In the genomic region with DNA sequence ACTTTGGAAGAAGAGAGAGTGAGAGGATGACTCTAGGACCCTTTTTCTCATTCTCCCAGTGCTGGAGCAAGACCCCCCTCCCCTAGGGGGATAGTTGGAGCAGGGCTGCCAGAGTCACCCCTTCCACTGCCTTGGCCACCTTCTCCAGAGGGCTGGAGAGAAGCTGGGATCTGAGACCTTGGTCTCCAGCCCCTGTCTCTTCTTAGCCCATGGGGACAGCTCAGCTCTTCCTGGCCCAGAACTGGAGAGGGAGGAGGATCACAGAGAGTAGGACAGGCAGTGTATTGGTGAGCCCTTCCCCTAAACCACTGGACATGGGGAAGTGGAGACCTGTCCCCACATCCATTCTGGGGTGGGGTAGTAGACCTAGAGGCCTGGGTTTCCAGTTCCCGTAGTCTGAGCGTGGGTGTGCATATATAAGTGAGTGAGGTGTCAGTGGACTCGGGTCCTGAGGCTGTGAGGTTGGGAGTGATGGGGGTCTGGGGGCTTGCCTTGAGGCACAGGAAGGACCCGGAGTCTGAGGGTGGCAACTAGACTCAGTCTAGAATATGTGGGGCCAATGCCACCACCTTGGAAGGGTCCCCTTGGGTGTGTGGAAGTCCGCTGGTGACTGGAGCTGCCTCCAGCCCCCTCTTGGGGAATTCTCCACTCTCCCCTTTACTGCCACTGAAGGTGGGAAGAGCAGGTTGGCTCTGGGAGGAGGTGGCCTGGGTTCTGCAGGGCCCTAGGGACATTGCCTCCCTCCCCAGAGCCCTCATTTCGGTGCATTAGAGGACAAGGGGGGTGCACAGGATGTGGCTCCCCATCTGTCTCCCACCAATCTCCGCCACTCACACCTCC, we compare ENCODE assay signal across 10 cellular contexts. TPM values are rescaled to one million over a fixed set of nuclear protein-coding genes. Genes with fewer than 3 reads are reported as not detected.
DNase-seq lines count a peak whose midpoint lies in the region; ATAC-seq and TF ChIP-seq lines count a peak whose summit lies in the region.
"Had no signal": no experiment of that assay in that cellular context is flagged by ENCODE, and none has a peak within 500 bp of the region (broad histone marks: within the 10 kb centered on the region; RNA-seq: fewer than 3 reads in every experiment).

No MANE protein-coding gene starts in this region.

- no peaks in the 10 kb centered on the region for H3K9me3 Mint-ChIP-seq in activated T-helper 2 cell treated with anti-CD3 and anti-CD28 coated beads, Interferon-gamma antibody, Interleukin-2, Interleukin-4, amounts not matched to agents 10 μg/mL and 5 μg/mL and 100 μg/mL, durations not matched to agents 14 hours and 24 hours and 36 hours

- 11% methylated on average over 7 of the region's 7 CpGs for WGBS in right cardiac atrium

- H3K4me3 Mint-ChIP-seq in activated T-helper 2 cell treated with anti-CD3 and anti-CD28 coated beads, Interferon-gamma antibody, Interleukin-2, Interleukin-4, amounts not matched to agents 10 μg/mL and 5 μg/mL and 100 μg/mL, durations not matched to agents 14 hours and 24 hours and 36 hours (ENCODE audit: low read depth) = peak overlapping the region; percentile 5

- intact Hi-C loops in HCT116 (cut with micrococcal nuclease) = no loop called here
- intact Hi-C loops in activated T-helper 2 cell treated with anti-CD3 and anti-CD28 coated beads, Interferon-gamma antibody, Interleukin-2, Interleukin-4, amounts not matched to agents 10 μg/mL and 5 μg/mL and 100 μg/mL, durations not matched to agents 14 hours and 24 hours and 36 hours (cut with micrococcal nuclease) = loop anchor here (5.0 kb wide), 1 partner anchor 37 kb away; a partner anchor contains a TSS
- intact Hi-C loops in right cardiac atrium (cut with DNase I) = loop anchor here in 1 of 4 donors (5.0 kb wide), 1 partner anchor 32 kb away; no protein-coding TSS in a partner anchor

- H3K4me1 Mint-ChIP-seq in activated T-helper 2 cell treated with anti-CD3 and anti-CD28 coated beads, Interferon-gamma antibody, Interleukin-2, Interleukin-4, amounts not matched to agents 10 μg/mL and 5 μg/mL and 100 μg/mL, durations not matched to agents 14 hours and 24 hours and 36 hours (ENCODE audit: low read depth) = peaks cover 47% of the 10 kb centered on the region

- no peak for TF ChIP-seq RAD21 in HCT116 (IDR thresholded peaks at IDR 0.05; ENCODE audit: low read depth)

- H3K9me3 ChIP-seq in HCT116 (ENCODE audit: control insufficient read depth in 1 of 2, insufficient read depth in 1 of 2, low read depth in 1 of 2, low read length in 2 of 2) = no peaks in the 10 kb centered on the region
- H3K9me3 ChIP-seq in right cardiac atrium (ENCODE audit: control insufficient read depth, low read length) = no peaks in the 10 kb centered on the region

- H3K27me3 ChIP-seq in HCT116 (ENCODE audit: insufficient read depth, low read length) = no peaks in the 10 kb centered on the region
- no peaks in the 10 kb centered on the region for H3K27me3 ChIP-seq in right cardiac atrium (ENCODE audit: control insufficient read depth, insufficient read depth)

- H3K27ac Mint-ChIP-seq in activated T-helper 2 cell treated with anti-CD3 and anti-CD28 coated beads, Interferon-gamma antibody, Interleukin-2, Interleukin-4, amounts not matched to agents 10 μg/mL and 5 μg/mL and 100 μg/mL, durations not matched to agents 14 hours and 24 hours and 36 hours = no peak overlapping the region

- peak overlapping the region; percentile 82 for H3K4me2 ChIP-seq in HCT116 (ENCODE audit: low read length)

- H3K9ac ChIP-seq in HCT116 (ENCODE audit: low read length) = peak overlapping the region; percentile 62

- peaks cover 0 to 4% of the 10 kb centered on the region in 2 experiments; a peak in 2 of 4 replicates for H3K36me3 ChIP-seq in HCT116 (ENCODE audit: control insufficient read depth in 1 of 2, insufficient read depth in 2 of 2, low read length in 2 of 2)

- H3K4me3 ChIP-seq in HCT116 (replicated peaks in 1 of 2; ENCODE audit: low read depth in 1 of 2, low read length in 2 of 2) (peak overlapping the region; percentile 38 to 54), right cardiac atrium (ENCODE audit: low read length) (peak overlapping the region; percentile 89), skin epidermis (peak overlapping the region; percentile 26 to 67 (median 48))

- H3K27me3 Mint-ChIP-seq in activated T-helper 2 cell treated with anti-CD3 and anti-CD28 coated beads, Interferon-gamma antibody, Interleukin-2, Interleukin-4, amounts not matched to agents 10 μg/mL and 5 μg/mL and 100 μg/mL, durations not matched to agents 14 hours and 24 hours and 36 hours (ENCODE audit: low read depth) = no peaks in the 10 kb centered on the region

- TF ChIP-seq CTCF in HCT116 (IDR thresholded peaks at IDR 0.05 in 2 of 3, conservative IDR thresholded peaks at IDR 0.05 in 1 of 3; ENCODE audit: borderline replicate concordance in 1 of 3, insufficient read depth in 1 of 3, low read depth in 2 of 3, low read length in 2 of 3) = no peak

- CTCF ChIA-PET in HCT116 (lab: Charles Lee) = no interaction called here

- no peak for ATAC-seq in HCT116
- ATAC-seq in right cardiac atrium = peak; percentile 3 to 8
- no peak for ATAC-seq in GM21367 (IDR thresholded peaks at IDR 0.05; ENCODE audit: unreplicated experiment)

- no peak overlapping the region for H2AFZ ChIP-seq in HCT116 (ENCODE audit: low read depth, low read length, poor library complexity, severe bottlenecking)

- RAD21 ChIA-PET in HCT116 (lab: Charles Lee; ENCODE audit: low non-redundant PET in 1 of 2, low total read pairs in 2 of 2, uncharacterized antibody in 2 of 2, unreplicated experiment in 2 of 2) = no interaction called here

- H3K9me2 ChIP-seq in HCT116 (ENCODE audit: insufficient read depth) = no peaks in the 10 kb centered on the region

- no TSS peak for BruUV-seq in HCT116 (replicated peaks; lab: Mats Ljungman, UMichigan)

- H3K36me3 Mint-ChIP-seq in activated T-helper 2 cell treated with anti-CD3 and anti-CD28 coated beads, Interferon-gamma antibody, Interleukin-2, Interleukin-4, amounts not matched to agents 10 μg/mL and 5 μg/mL and 100 μg/mL, durations not matched to agents 14 hours and 24 hours and 36 hours (ENCODE audit: low read depth) = peaks cover 40% of the 10 kb centered on the region

- H3K27ac ChIP-seq in HCT116 (ENCODE audit: low read depth, low read length) (peak overlapping the region; percentile 58), right cardiac atrium (ENCODE audit: low read length) (peak overlapping the region; percentile 69), skin epidermis (peak overlapping the region; percentile 2 to 96 (median 85))

- POLR2A ChIA-PET in HCT116 (lab: Charles Lee) = interaction anchor here (0.6 kb wide), 1 partner anchor 238 kb away, joined by 3 read pairs; no protein-coding TSS in a partner anchor

- H3K4me1 ChIP-seq in HCT116 (ENCODE audit: control insufficient read depth in 1 of 2, insufficient read depth in 2 of 2, low read length in 2 of 2) (peaks cover 24 to 62% of the 10 kb centered on the region in 2 experiments), right cardiac atrium (ENCODE audit: control insufficient read depth, insufficient read depth, low read length) (peaks cover 34% of the 10 kb centered on the region)

- H4K20me1 ChIP-seq in HCT116 (ENCODE audit: insufficient read depth) = no peaks in the 10 kb centered on the region; the same call in 1 of the 2 replicates

- no peak for TF ChIP-seq POLR2A in HCT116 (IDR thresholded peaks at IDR 0.05; ENCODE audit: borderline replicate concordance, extremely low read depth, insufficient read depth, insufficient read length)

- peaks cover 74% of the 10 kb centered on the region for H3K79me2 ChIP-seq in HCT116 (ENCODE audit: insufficient read depth, low read length)

- no peak for DNase-seq in HCT116 (ENCODE audit: low read depth, low spot score)
- no peak for DNase-seq in activated T-helper 2 cell treated with anti-CD3 and anti-CD28 coated beads, Interferon-gamma antibody, Interleukin-2, Interleukin-4, amounts not matched to agents 10 μg/mL and 5 μg/mL and 100 μg/mL, durations not matched to agents 14 hours and 24 hours and 36 hours (ENCODE audit: low spot score)
- DNase-seq in right cardiac atrium = peak in 1 of 3 donors; percentile 55
- DNase-seq in epidermal melanocyte (ENCODE audit: insufficient read length, low spot score) = no peak
- no peak for DNase-seq in NOMO-1 treated with DMSO at 0.1 percent for 48 hours (lab: John Stamatoyannopoulos, UW; ENCODE audit: unreplicated experiment)
- no peak for DNase-seq in activated CD8-positive, alpha-beta memory T cell treated with anti-CD3 and anti-CD28 coated beads, Interleukin-2, amount 50 U/mL, for 4 hours

TF ChIP-seq in HCT116, 20 proteins besides CTCF, POLR2A, EP300 and RAD21:
- TF ChIP-seq YY1 (IDR thresholded peaks at IDR 0.05; ENCODE audit: extremely low read depth, insufficient replicate concordance, low read depth, low read length) (no peak), ELF1 (IDR thresholded peaks at IDR 0.05; ENCODE audit: borderline replicate concordance, low read depth) (no peak), CBX3 (IDR thresholded peaks at IDR 0.05; ENCODE audit: low read depth) (no peak), FOSL1 (IDR thresholded peaks at IDR 0.05; ENCODE audit: low read depth) (no peak), CEBPB (IDR thresholded peaks at IDR 0.05; ENCODE audit: low read depth) (no peak), EZH2 (IDR thresholded peaks at IDR 0.05) (no peak)
- TF ChIP-seq, protein P1, sequence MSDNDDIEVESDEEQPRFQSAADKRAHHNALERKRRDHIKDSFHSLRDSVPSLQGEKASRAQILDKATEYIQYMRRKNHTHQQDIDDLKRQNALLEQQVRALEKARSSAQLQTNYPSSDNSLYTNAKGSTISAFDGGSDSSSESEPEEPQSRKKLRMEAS (IDR thresholded peaks at IDR 0.05) = no peak

RNA-seq across cellular contexts. Expression of a gene that starts 20.0 kb away (rescaled TPM):
- total RNA-seq in HCT116 (2021; ENCODE audit: unreplicated experiment) = not detected
- 0.29 and 1.5 TPM in 2 replicates for polyA plus RNA-seq in HCT116 (2012)
- 0.48 TPM in 1 of 2 replicates, not detected in the other for total RNA-seq in activated T-helper 2 cell treated with anti-CD3 and anti-CD28 coated beads, Interferon-gamma antibody, Interleukin-2, Interleukin-4, amounts not matched to agents 10 μg/mL and 5 μg/mL and 100 μg/mL, durations not matched to agents 14 hours and 24 hours and 36 hours
- total RNA-seq in right cardiac atrium = 1 to 10 TPM in 1 of 4 donors, under 1 TPM in 3; 0.74 to 1.4 (median 0.86) TPM
- polyA plus RNA-seq in right cardiac atrium = 0.27 TPM
- total RNA-seq: myocyte, SK-MEL-5 had no signal

RNA-seq across cellular contexts. Expression of a gene that starts 35.6 kb away (rescaled TPM):
- total RNA-seq in HCT116 (2021; ENCODE audit: unreplicated experiment) (35.1 TPM), right cardiac atrium (10 to 100 TPM; 26.2 to 39.0 (median 29.1) TPM)
- 38.1 and 46.6 TPM in 2 replicates for polyA plus RNA-seq in HCT116 (2012)
- total RNA-seq in activated T-helper 2 cell treated with anti-CD3 and anti-CD28 coated beads, Interferon-gamma antibody, Interleukin-2, Interleukin-4, amounts not matched to agents 10 μg/mL and 5 μg/mL and 100 μg/mL, durations not matched to agents 14 hours and 24 hours and 36 hours = 30.4 and 35.1 TPM in 2 replicates
- 28.3 TPM for polyA plus RNA-seq in right cardiac atrium

RNA-seq across cellular contexts. Expression of a gene that starts 56.9 kb away (rescaled TPM):
- 117 TPM for total RNA-seq in HCT116 (2021; ENCODE audit: unreplicated experiment)
- polyA plus RNA-seq in HCT116 (2012) = 37.2 and 38.7 TPM in 2 replicates
- total RNA-seq in activated T-helper 2 cell treated with anti-CD3 and anti-CD28 coated beads, Interferon-gamma antibody, Interleukin-2, Interleukin-4, amounts not matched to agents 10 μg/mL and 5 μg/mL and 100 μg/mL, durations not matched to agents 14 hours and 24 hours and 36 hours = 126 and 133 TPM in 2 replicates
- total RNA-seq in right cardiac atrium = 1 to 10 TPM; 1.0 to 1.8 (median 1.3) TPM
- polyA plus RNA-seq in right cardiac atrium = 0.36 TPM

Comparison
In these comparisons a context has a peak if more than half of its experiments do, and no peak if none do; other contexts are left out.
1. ATAC-seq: peak in right cardiac atrium (2 of 2); none in HCT116 (single experiment) and GM21367 (single experiment).
2. RNA of a gene that starts 56.9 kb away (total RNA-seq): 126 to 133 TPM in activated T-helper 2 cell treated with anti-CD3 and anti-CD28 coated beads, Interferon-gamma antibody, Interleukin-2, Interleukin-4, amounts not matched to agents 10 μg/mL and 5 μg/mL and 100 μg/mL, durations not matched to agents 14 hours and 24 hours and 36 hours and 117 TPM in HCT116 (single experiment); 1.0 to 1.8 TPM in right cardiac atrium; every median in the first group is over 10 times any median in the second.
3. Peak in every context shown above with its lines, with median percentiles within 50 percentile points of each other: H3K27ac ChIP-seq and H3K4me3 ChIP-seq.